Comparison of ENCODE assay signal across 8 cellular contexts in genomic region chr7:111561909-111562732, GRCh38. TPM values are rescaled to one million over a fixed set of nuclear protein-coding genes. Genes with fewer than 3 reads are reported as not detected.
A peak's percentile ranks its signal among the peaks of the same experiment; 100 is the strongest.
DNase-seq lines count a peak whose midpoint lies in the region; ATAC-seq and TF ChIP-seq lines count a peak whose summit lies in the region.

TSS of gene IMMP2L (minus strand) at chr7:111562492.

- H3K36me3 ChIP-seq in HUES6 (ENCODE audit: control insufficient read depth, insufficient read depth, low read length) = 0 out of 2 replicates have a peak, but pooled peaks cover 2% of the 10 kb centered on the region
- H3K36me3 ChIP-seq in OCI-LY7 (ENCODE audit: insufficient read depth, low read length) = peaks cover 17% of the 10 kb centered on the region
- H3K36me3 ChIP-seq in mucosa of rectum (ENCODE audit: control insufficient read depth in 2 of 2, insufficient read depth in 2 of 2, low read length in 2 of 2) = no peaks in the 10 kb centered on the region

- peak; percentile 83 for ATAC-seq in GM21423 (IDR thresholded peaks at IDR 0.05; ENCODE audit: unreplicated experiment)

- H3K9me3 ChIP-seq in HUES6 (ENCODE audit: control insufficient read depth, insufficient read depth, low read depth, low read length) (no peaks in the 10 kb centered on the region), OCI-LY7 (ENCODE audit: low read length) (no peaks in the 10 kb centered on the region), mucosa of rectum (ENCODE audit: control insufficient read depth in 2 of 2, low read length in 2 of 2) (no peaks in the 10 kb centered on the region)

- no TSS peak for BruUV-seq in OCI-LY7 (replicated peaks; lab: Mats Ljungman, UMichigan)

- H3K9me2 ChIP-seq in OCI-LY7 (ENCODE audit: insufficient read depth, low read length) = no peaks in the 10 kb centered on the region

- H2AFZ ChIP-seq in OCI-LY7 (ENCODE audit: low read length) = peak within 1 kb of the TSS; percentile 90

- H3K27ac ChIP-seq in HUES6 (ENCODE audit: low read depth, low read length) (peak within 1 kb of the TSS; percentile 88), OCI-LY7 (ENCODE audit: low read depth, low read length, poor library complexity, severe bottlenecking) (peak within 1 kb of the TSS; percentile 51), epithelial cell of prostate (peak within 1 kb of the TSS; percentile 54), mucosa of rectum (ENCODE audit: low read depth in 2 of 2, low read length in 2 of 2) (peak within 1 kb of the TSS; percentile 41)

- H4K20me1 ChIP-seq in OCI-LY7 (ENCODE audit: insufficient read depth, low read length) = no peaks in the 10 kb centered on the region

- DNase-seq in DMS 273 treated with DMSO at 0.1 percent for 48 hours (lab: John Stamatoyannopoulos, UW) = peak; percentile 73
- DNase-seq in OCI-LY7 (ENCODE audit: low spot score) = peak; percentile 93
- DNase-seq in activated T-cell treated with anti-CD3 and anti-CD28 coated beads for 4 hours = peak; percentile 88
- DNase-seq in epithelial cell of prostate (ENCODE audit: low read depth, low spot score) = peak; percentile 5
- peak; percentile 88 for DNase-seq in stimulated activated CD8-positive, alpha-beta memory T cell treated with anti-CD3 and anti-CD28 coated beads, Interleukin-4, amount 100 ng/mL, for 24 hours (ENCODE audit: low read depth)

- no peaks in the 10 kb centered on the region for H3K27me3 ChIP-seq in HUES6 (ENCODE audit: control insufficient read depth, insufficient read depth, low read length)
- no peaks in the 10 kb centered on the region for H3K27me3 ChIP-seq in mucosa of rectum (ENCODE audit: control insufficient read depth in 2 of 2, insufficient read depth in 2 of 2, low read length in 2 of 2)

- peaks cover 16% of the 10 kb centered on the region; the same call in 1 of the 2 replicates for H3K79me2 ChIP-seq in OCI-LY7 (ENCODE audit: insufficient read depth, low read depth, low read length)

- peak within 1 kb of the TSS; percentile 91 for H3K9ac ChIP-seq in HUES6 (ENCODE audit: low read length)
- H3K9ac ChIP-seq in mucosa of rectum (ENCODE audit: low read depth in 1 of 2, low read length in 2 of 2) = peak within 1 kb of the TSS; percentile 73 to 84

- TF ChIP-seq CTCF in OCI-LY7 (conservative IDR thresholded peaks at IDR 0.05; ENCODE audit: low read length) = peak; percentile 75

- H3K4me1 ChIP-seq in HUES6 (ENCODE audit: control insufficient read depth, insufficient read depth, low read length) (peaks cover 13% of the 10 kb centered on the region), OCI-LY7 (ENCODE audit: insufficient read depth, low read length, poor library complexity, severe bottlenecking) (peaks cover 27% of the 10 kb centered on the region), mucosa of rectum (ENCODE audit: control insufficient read depth in 2 of 2, insufficient read depth in 2 of 2, low read length in 2 of 2) (peaks cover 10 to 11% of the 10 kb centered on the region in 2 donors)

- CTCF ChIA-PET in OCI-LY7 (lab: Charles Lee; ENCODE audit: unreplicated experiment) = interaction anchor here (1.1 kb wide), 1 partner anchor 8 kb away, joined by 3 read pairs; no protein-coding TSS in a partner anchor

- H3K4me3 ChIP-seq in HUES6 (ENCODE audit: low read depth, low read length) = peak within 1 kb of the TSS; percentile 94
- peak within 1 kb of the TSS; percentile 76 for H3K4me3 ChIP-seq in OCI-LY7 (ENCODE audit: low read depth, low read length, poor library complexity, severe bottlenecking)
- H3K4me3 ChIP-seq in mucosa of rectum (ENCODE audit: low read length in 2 of 2) = peak within 1 kb of the TSS; percentile 85

- intact Hi-C loops in OCI-LY7 (cut with micrococcal nuclease; ENCODE audit: unreplicated experiment) = loop anchor here (1.0 to 10.0 kb wide), 5 partner anchors 35 to 643 kb away; partner anchors contain the start of genes DOCK4, LRRN3 and ZNF277

- POLR2A ChIA-PET in OCI-LY7 (lab: Charles Lee) = interaction anchor here (0.7 to 2.0 kb wide), 9 partner anchors 28 to 525 kb away, joined by 3 to 12 read pairs (median 3); no protein-coding TSS in a partner anchor

- H3K4me2 ChIP-seq in OCI-LY7 (ENCODE audit: low read length) = peak within 1 kb of the TSS; percentile 98

RNA-seq across cellular contexts. Expression of gene IMMP2L, which starts in this region (rescaled TPM):
- total RNA-seq in OCI-LY7 (2014; rRNA removed; shearing (Covaris generic)) = 8.0 and 29.3 TPM in 2 replicates
- total RNA-seq in OCI-LY7 (2022) = 23.8 and 25.4 TPM in 2 replicates

Comparison
In these comparisons a context has a peak if more than half of its experiments do, and no peak if none do; other contexts are left out.
1. Peak in every context shown above with its lines: DNase-seq, ATAC-seq, H3K4me3 ChIP-seq and H3K27ac ChIP-seq.
2. DNase-seq: peak in every context shown above with its lines; median percentile 93 in OCI-LY7; 88 in activated T-cell treated with anti-CD3 and anti-CD28 coated beads for 4 hours; 88 in stimulated activated CD8-positive, alpha-beta memory T cell treated with anti-CD3 and anti-CD28 coated beads, Interleukin-4, amount 100 ng/mL, for 24 hours; 73 in DMS 273 treated with DMSO at 0.1 percent for 48 hours; 5 in epithelial cell of prostate.